26 cellular contexts compared by ENCODE assay signal in the genomic region with DNA sequence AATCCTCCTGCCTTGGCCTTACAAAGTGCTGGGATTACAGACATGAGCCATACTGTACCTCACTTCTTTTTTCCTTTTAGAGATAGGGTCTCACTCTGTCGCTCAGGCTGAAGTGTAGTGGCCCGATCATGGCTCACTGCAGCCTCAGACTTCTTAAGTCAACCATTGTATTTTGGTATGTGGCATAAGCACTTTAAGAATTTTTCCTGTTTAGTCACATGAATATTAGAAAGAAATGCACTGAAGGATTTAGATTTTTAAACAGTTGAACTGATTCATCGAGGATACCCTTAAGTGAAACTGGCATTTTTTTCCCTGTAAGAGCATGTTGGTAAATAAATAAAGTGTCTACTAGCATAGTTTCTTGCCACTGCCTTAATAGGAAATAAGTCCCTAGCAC.
DNase-seq lines count a peak whose midpoint lies in the region; ATAC-seq and TF ChIP-seq lines count a peak whose summit lies in the region.
"Had no signal": no experiment of that assay in that cellular context is flagged by ENCODE, and none has a peak within 500 bp of the region (broad histone marks: within the 10 kb centered on the region; RNA-seq: fewer than 3 reads in every experiment).

No MANE protein-coding gene starts in this region.

- H3K9ac ChIP-seq in mesenchymal stem cell (ENCODE audit: low read length) = no peak overlapping the region
- H3K9ac ChIP-seq: GM23248, SK-N-SH had no signal

- H3K18ac ChIP-seq in mesenchymal stem cell (ENCODE audit: low read depth in 1 of 2, low read length in 2 of 2) = no peak overlapping the region

- H3K27me3 Mint-ChIP-seq in CD8-positive, alpha-beta T cell (ENCODE audit: low read depth) = peaks cover 2% of the 10 kb centered on the region
- H3K27me3 Mint-ChIP-seq: B cell; CD8-positive, alpha-beta memory T cell had no signal

- no peak overlapping the region for H4K91ac ChIP-seq in mesenchymal stem cell (ENCODE audit: low read length)

- no peak overlapping the region for H3K14ac ChIP-seq in mesenchymal stem cell (ENCODE audit: low read length in 2 of 2)

- CTCF ChIA-PET in CD8-positive, alpha-beta T cell (lab: Charles Lee) = no interaction called here

- intact Hi-C loops in CD8-positive, alpha-beta T cell (cut with DNase I, micrococcal nuclease) = no loop called here
- intact Hi-C loops in body of pancreas (cut with DNase I) = no loop called here

- no peak overlapping the region for H3K23ac ChIP-seq in mesenchymal stem cell (ENCODE audit: low read length in 2 of 2)

- peak overlapping the region; percentile 49 for H4K8ac ChIP-seq in mesenchymal stem cell (ENCODE audit: low read length)

- no peak overlapping the region for H2BK120ac ChIP-seq in mesenchymal stem cell (ENCODE audit: low read depth, low read length)

- no peak for ATAC-seq in CD8-positive, alpha-beta T cell
- ATAC-seq in body of pancreas = no peak

- no peak overlapping the region for H2BK15ac ChIP-seq in mesenchymal stem cell (ENCODE audit: low read depth, poor library complexity, severe bottlenecking)

- TF ChIP-seq CTCF in CD8-positive, alpha-beta T cell (IDR thresholded peaks at IDR 0.05) = no peak
- TF ChIP-seq CTCF in body of pancreas (IDR thresholded peaks at IDR 0.05) = no peak

- no peaks in the 10 kb centered on the region for H3K36me3 Mint-ChIP-seq in CD8-positive, alpha-beta T cell
- H3K36me3 Mint-ChIP-seq: CD8-positive, alpha-beta memory T cell had no signal

- no peak overlapping the region for H3K4me3 ChIP-seq in mesenchymal stem cell (ENCODE audit: insufficient read depth in 1 of 2, low read depth in 1 of 2, low read length in 2 of 2)
- no peak overlapping the region for H3K4me3 ChIP-seq in CD8-positive, alpha-beta T cell (ENCODE audit: low read depth, low read length)
- H3K4me3 ChIP-seq in body of pancreas = no peak overlapping the region
- H3K4me3 ChIP-seq: GM23248, HAP-1, Peyer's patch had no signal

- H2BK5ac ChIP-seq in mesenchymal stem cell (ENCODE audit: low read depth, low read length, poor library complexity, severe bottlenecking) = no peak overlapping the region

- H3K9me3 ChIP-seq in mesenchymal stem cell (ENCODE audit: control insufficient read depth, low read length) (no peaks in the 10 kb centered on the region), body of pancreas (no peaks in the 10 kb centered on the region)
- H3K9me3 ChIP-seq in CD8-positive, alpha-beta T cell (ENCODE audit: low read length) = no peaks in the 10 kb centered on the region
- H3K9me3 ChIP-seq: HAP-1, Peyer's patch had no signal

- no peak overlapping the region for H3K4me3 Mint-ChIP-seq in CD8-positive, alpha-beta T cell
- H3K4me3 Mint-ChIP-seq: B cell; CD8-positive, alpha-beta memory T cell had no signal

- no peak overlapping the region for H3K4me2 ChIP-seq in mesenchymal stem cell (ENCODE audit: low read length, poor library complexity, severe bottlenecking)
- H3K4me2 ChIP-seq: SK-N-SH had no signal

- H3K4me1 Mint-ChIP-seq in CD8-positive, alpha-beta T cell (ENCODE audit: low read depth) = no peaks in the 10 kb centered on the region
- H3K4me1 Mint-ChIP-seq: B cell; CD8-positive, alpha-beta memory T cell had no signal

- H2BK12ac ChIP-seq in mesenchymal stem cell (ENCODE audit: low read length in 2 of 2) = no peak overlapping the region

- peak; percentile 13 for DNase-seq in EH (ENCODE audit: low read depth)
- DNase-seq in M059J (ENCODE audit: low read depth) = peak; percentile 38
- peak; percentile 16 for DNase-seq in dedifferentiated amniotic fluid mesenchymal stem cell (ENCODE audit: extremely low spot score)
- DNase-seq in mesenchymal stem cell = peak; percentile 30
- DNase-seq in SW 1271 (lab: John Stamatoyannopoulos, UW) = no peak
- DNase-seq in midbrain (lab: John Stamatoyannopoulos, UW) = no peak
- no peak for DNase-seq in CD8-positive, alpha-beta T cell
- DNase-seq in body of pancreas = no peak
- DNase-seq: Calu3; CD8-positive, alpha-beta memory T cell; DMS79 treated with DMSO at 0.1 percent for 48 hours; GM23248; KG1; MM.1S; NCI-H2029; NCI-H226; NCI-H510A; NCI-H69; OCI-M1; Peyer's patch; SHP77 treated with DMSO at 0.1 percent for 48 hours; SK-N-SH had no signal

- H2AFZ ChIP-seq in mesenchymal stem cell (ENCODE audit: low read depth, low read length) = no peak overlapping the region
- H2AFZ ChIP-seq: GM23248 had no signal

- TF ChIP-seq POLR2A in body of pancreas (IDR thresholded peaks at IDR 0.05) = no peak

- H3K4me1 ChIP-seq in mesenchymal stem cell (ENCODE audit: control insufficient read depth, insufficient read depth, low read depth, low read length) (no peaks in the 10 kb centered on the region), body of pancreas (no peaks in the 10 kb centered on the region)
- H3K4me1 ChIP-seq in CD8-positive, alpha-beta T cell (ENCODE audit: insufficient read depth, low read length) = no peaks in the 10 kb centered on the region
- H3K4me1 ChIP-seq: Peyer's patch had no signal

- no peaks in the 10 kb centered on the region for H3K36me3 ChIP-seq in mesenchymal stem cell (ENCODE audit: control insufficient read depth in 1 of 2, insufficient read depth in 2 of 2, low read depth in 1 of 2, low read length in 2 of 2)
- no peaks in the 10 kb centered on the region for H3K36me3 ChIP-seq in CD8-positive, alpha-beta T cell (ENCODE audit: insufficient read depth, low read length)
- no peaks in the 10 kb centered on the region for H3K36me3 ChIP-seq in body of pancreas (replicated peaks in 1 of 2; ENCODE audit: insufficient read depth in 1 of 2, low read depth in 2 of 2)
- H3K36me3 ChIP-seq: HAP-1, Peyer's patch had no signal

- no peaks in the 10 kb centered on the region for H3K9me3 Mint-ChIP-seq in CD8-positive, alpha-beta T cell

- H3K27me3 ChIP-seq in mesenchymal stem cell (ENCODE audit: control insufficient read depth in 1 of 2, insufficient read depth in 1 of 2, low read length in 2 of 2) (no peaks in the 10 kb centered on the region), body of pancreas (no peaks in the 10 kb centered on the region)
- no peaks in the 10 kb centered on the region for H3K27me3 ChIP-seq in CD8-positive, alpha-beta T cell (ENCODE audit: insufficient read depth, low read length)
- H3K27me3 ChIP-seq: Peyer's patch had no signal

- H3K27ac ChIP-seq in mesenchymal stem cell (ENCODE audit: low read length, poor library complexity, severe bottlenecking) (no peak overlapping the region), body of pancreas (no peak overlapping the region)
- no peak overlapping the region for H3K27ac ChIP-seq in CD8-positive, alpha-beta T cell (ENCODE audit: low read depth, low read length)
- H3K27ac ChIP-seq: 22Rv1, C4-2B, GM23248, Peyer's patch had no signal

- H2AK5ac ChIP-seq in mesenchymal stem cell (ENCODE audit: low read length, severe bottlenecking) = no peak overlapping the region

- no peak overlapping the region for H3K4ac ChIP-seq in mesenchymal stem cell (ENCODE audit: low read depth in 1 of 2, low read length in 2 of 2)

- POLR2A ChIA-PET in CD8-positive, alpha-beta T cell (lab: Charles Lee) = no interaction called here

- no peak overlapping the region for H3K27ac Mint-ChIP-seq in CD8-positive, alpha-beta T cell
- H3K27ac Mint-ChIP-seq: B cell; CD8-positive, alpha-beta memory T cell had no signal

- WGBS in mesenchymal stem cell = 100% methylated on average over 1 of the region's 3 CpGs
- WGBS in body of pancreas, 2 donors = 69 to 71% methylated on average over 3 of the region's 3 CpGs

- no peaks in the 10 kb centered on the region for H3K79me1 ChIP-seq in mesenchymal stem cell (replicated peaks; ENCODE audit: low read length, poor library complexity, severe bottlenecking)

Comparison
In these comparisons a context has a peak if more than half of its experiments do, and no peak if none do; other contexts are left out.
1. DNase-seq: peak in EH (single experiment), M059J (single experiment), dedifferentiated amniotic fluid mesenchymal stem cell (single experiment) and mesenchymal stem cell (single experiment); none in SW 1271 (0 of 2), midbrain (single experiment), CD8-positive, alpha-beta T cell (0 of 7) and body of pancreas (0 of 4).